Comparison of ENCODE assay signal across 10 cellular contexts in the genomic region with DNA sequence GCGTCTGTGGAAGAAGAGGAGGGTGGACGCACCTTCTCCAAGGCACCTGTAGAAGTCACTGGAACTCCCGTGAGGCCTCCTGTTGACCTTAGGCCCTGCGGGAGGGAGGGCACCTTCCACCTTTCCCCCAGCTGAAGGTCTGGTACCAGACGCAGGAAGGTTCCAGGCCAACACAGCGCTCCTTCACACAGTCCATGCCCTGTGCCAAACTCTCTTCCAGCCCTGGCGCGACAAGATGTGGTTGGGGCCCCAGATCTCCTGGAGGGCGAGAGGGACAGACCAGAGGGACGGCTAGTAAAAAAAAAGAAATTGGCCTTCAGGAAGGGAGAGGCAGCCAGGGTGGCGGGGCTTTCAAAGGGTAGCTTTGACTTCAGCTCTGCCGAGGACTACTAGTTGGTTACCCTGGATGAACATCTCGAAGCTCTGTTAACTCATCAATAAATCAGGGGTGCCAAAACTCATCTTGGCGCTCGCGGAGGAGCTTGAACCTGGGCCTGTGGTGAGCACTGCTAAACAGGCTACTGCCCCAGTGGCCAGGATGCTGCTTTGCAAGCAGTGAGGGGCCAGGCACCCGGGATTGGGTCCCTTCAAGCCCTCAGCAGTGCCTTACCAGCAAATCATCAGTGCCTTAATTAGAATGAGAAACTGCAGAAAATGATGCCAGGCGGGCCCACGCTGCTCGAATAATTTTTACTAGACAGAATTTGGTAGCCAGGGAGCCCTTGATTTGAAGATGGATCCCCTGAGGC. TPM values are rescaled to one million over a fixed set of nuclear protein-coding genes. Genes with fewer than 3 reads are reported as not detected.
DNase-seq lines count a peak whose midpoint lies in the region; ATAC-seq and TF ChIP-seq lines count a peak whose summit lies in the region.
"Had no signal": no experiment of that assay in that cellular context is flagged by ENCODE, and none has a peak within 500 bp of the region (broad histone marks: within the 10 kb centered on the region; RNA-seq: fewer than 3 reads in every experiment).

No MANE protein-coding gene starts in this region.

- H3K27me3 ChIP-seq in iPS-18a (ENCODE audit: control insufficient read depth, insufficient read depth, low read length) = peaks cover 38% of the 10 kb centered on the region
- peaks cover 37% of the 10 kb centered on the region for H3K27me3 ChIP-seq in HAP-1 (ENCODE audit: low read depth)
- H3K27me3 ChIP-seq in upper lobe of right lung = peaks cover 53% of the 10 kb centered on the region

- TF ChIP-seq CTCF in upper lobe of right lung (IDR thresholded peaks at IDR 0.05) = no peak

- peaks cover 30% of the 10 kb centered on the region for H3K27me3 Mint-ChIP-seq in activated CD4-positive, alpha-beta memory T cell treated with anti-CD3 and anti-CD28 coated beads for 36 hours
- peaks cover 39% of the 10 kb centered on the region for H3K27me3 Mint-ChIP-seq in activated CD4-positive, alpha-beta memory T cell treated with anti-CD3 and anti-CD28 coated beads, Interleukin-2, amount 10 ng/mL, durations not matched to agents 7 days and 5 days
- peaks cover 38% of the 10 kb centered on the region for H3K27me3 Mint-ChIP-seq in activated naive CD8-positive, alpha-beta T cell treated with anti-CD3 and anti-CD28 coated beads, Interleukin-2, amount 10 ng/mL, durations not matched to agents 7 days and 5 days
- H3K27me3 Mint-ChIP-seq in stimulated activated memory B cell treated with anti-CD40 and anti-IgM and Interleukin-4, amounts not matched to agents 10 μg/mL and 1 μg/mL and 100 μg/mL, for 72 hours = peaks cover 60% of the 10 kb centered on the region

- no peak for DNase-seq in activated CD4-positive, alpha-beta memory T cell treated with anti-CD3 and anti-CD28 coated beads for 36 hours
- no peak for DNase-seq in activated CD4-positive, alpha-beta memory T cell treated with anti-CD3 and anti-CD28 coated beads, Interleukin-2, amount 10 ng/mL, durations not matched to agents 7 days and 5 days
- no peak for DNase-seq in activated naive CD8-positive, alpha-beta T cell treated with anti-CD3 and anti-CD28 coated beads, Interleukin-2, amount 10 ng/mL, durations not matched to agents 7 days and 5 days
- DNase-seq in HAP-1 (ENCODE audit: low spot score in 2 of 2) (no peak), upper lobe of right lung (no peak)

- POLR2A ChIA-PET in activated CD4-positive, alpha-beta memory T cell treated with anti-CD3 and anti-CD28 coated beads for 36 hours (lab: Charles Lee) = interaction anchor here (1.0 to 1.4 kb wide), 2 partner anchors 34 to 43 kb away, joined by 3 read pairs; no protein-coding TSS in a partner anchor
- POLR2A ChIA-PET in activated CD4-positive, alpha-beta memory T cell treated with anti-CD3 and anti-CD28 coated beads, Interleukin-2, amount 10 ng/mL, durations not matched to agents 7 days and 5 days (lab: Charles Lee) = interaction anchor here (1.3 kb wide), 1 partner anchor 51 kb away, joined by 4 read pairs; a partner anchor contains a TSS
- POLR2A ChIA-PET in activated naive CD8-positive, alpha-beta T cell treated with anti-CD3 and anti-CD28 coated beads, Interleukin-2, amount 10 ng/mL, durations not matched to agents 7 days and 5 days (lab: Charles Lee) = interaction anchor here (0.6 kb wide), 1 partner anchor 31 kb away, joined by 3 read pairs; no protein-coding TSS in a partner anchor

- H3K4me3 ChIP-seq in iPS-18a (ENCODE audit: low read length) = peak overlapping the region; percentile 74
- no peak overlapping the region for H3K4me3 ChIP-seq in HAP-1
- no peak overlapping the region for H3K4me3 ChIP-seq in upper lobe of right lung
- H3K4me3 ChIP-seq: BLaER1 treated with 17β-estradiol and CSF1 and Interleukin-3, amounts not matched to agents 10 nM and 100 nM had no signal

- no peak for ATAC-seq in activated naive CD8-positive, alpha-beta T cell treated with anti-CD3 and anti-CD28 coated beads, Interleukin-2, amount 10 ng/mL, durations not matched to agents 7 days and 5 days (ENCODE audit: low read depth)
- ATAC-seq in stimulated activated memory B cell treated with anti-CD40 and anti-IgM and Interleukin-4, amounts not matched to agents 10 μg/mL and 1 μg/mL and 100 μg/mL, for 72 hours = no peak
- no peak for ATAC-seq in upper lobe of right lung
- ATAC-seq in GM18519 (IDR thresholded peaks at IDR 0.05; ENCODE audit: low FRiP score, unreplicated experiment) = no peak

- intact Hi-C loops in activated CD4-positive, alpha-beta memory T cell treated with anti-CD3 and anti-CD28 coated beads for 36 hours (cut with micrococcal nuclease) = no loop called here
- intact Hi-C loops in upper lobe of right lung (cut with DNase I) = no loop called here

- CTCF ChIA-PET in activated CD4-positive, alpha-beta memory T cell treated with anti-CD3 and anti-CD28 coated beads for 36 hours (lab: Charles Lee) = interaction anchor here (0.7 to 4.1 kb wide), 5 partner anchors 13 to 40 kb away, joined by 3 to 29 read pairs (median 4); a partner anchor contains a TSS
- CTCF ChIA-PET in activated CD4-positive, alpha-beta memory T cell treated with anti-CD3 and anti-CD28 coated beads, Interleukin-2, amount 10 ng/mL, durations not matched to agents 7 days and 5 days (lab: Charles Lee) = interaction anchor here (0.9 to 2.4 kb wide), 4 partner anchors 8 to 30 kb away, joined by 3 to 14 read pairs (median 4); a partner anchor contains a TSS

- no peak overlapping the region for H3K27ac ChIP-seq in iPS-18a (ENCODE audit: low read length)
- H3K27ac ChIP-seq in upper lobe of right lung = no peak overlapping the region
- H3K27ac ChIP-seq: BLaER1 treated with 17β-estradiol and CSF1 and Interleukin-3, amounts not matched to agents 10 nM and 100 nM; gastroesophageal sphincter had no signal

- peaks cover 24% of the 10 kb centered on the region for H3K36me3 Mint-ChIP-seq in activated CD4-positive, alpha-beta memory T cell treated with anti-CD3 and anti-CD28 coated beads for 36 hours
- H3K36me3 Mint-ChIP-seq in activated CD4-positive, alpha-beta memory T cell treated with anti-CD3 and anti-CD28 coated beads, Interleukin-2, amount 10 ng/mL, durations not matched to agents 7 days and 5 days (ENCODE audit: low read depth) = peaks cover 25% of the 10 kb centered on the region
- H3K36me3 Mint-ChIP-seq in activated naive CD8-positive, alpha-beta T cell treated with anti-CD3 and anti-CD28 coated beads, Interleukin-2, amount 10 ng/mL, durations not matched to agents 7 days and 5 days = peaks cover 10% of the 10 kb centered on the region
- peaks cover 41% of the 10 kb centered on the region for H3K36me3 Mint-ChIP-seq in stimulated activated memory B cell treated with anti-CD40 and anti-IgM and Interleukin-4, amounts not matched to agents 10 μg/mL and 1 μg/mL and 100 μg/mL, for 72 hours

- in situ Hi-C loops in HAP-1 (cut with MboI; ENCODE audit: low sequenced_read_pairs) = no loop called here

- no peak overlapping the region for H3K27ac Mint-ChIP-seq in activated CD4-positive, alpha-beta memory T cell treated with anti-CD3 and anti-CD28 coated beads for 36 hours
- H3K27ac Mint-ChIP-seq in activated CD4-positive, alpha-beta memory T cell treated with anti-CD3 and anti-CD28 coated beads, Interleukin-2, amount 10 ng/mL, durations not matched to agents 7 days and 5 days = no peak overlapping the region
- no peak overlapping the region for H3K27ac Mint-ChIP-seq in activated naive CD8-positive, alpha-beta T cell treated with anti-CD3 and anti-CD28 coated beads, Interleukin-2, amount 10 ng/mL, durations not matched to agents 7 days and 5 days
- H3K27ac Mint-ChIP-seq in stimulated activated memory B cell treated with anti-CD40 and anti-IgM and Interleukin-4, amounts not matched to agents 10 μg/mL and 1 μg/mL and 100 μg/mL, for 72 hours = no peak overlapping the region

- H3K9ac ChIP-seq in iPS-18a (ENCODE audit: low read length) = peak overlapping the region; percentile 59
- H3K9ac ChIP-seq: BLaER1 treated with 17β-estradiol and CSF1 and Interleukin-3, amounts not matched to agents 10 nM and 100 nM had no signal

- H3K36me3 ChIP-seq in iPS-18a (ENCODE audit: control insufficient read depth, low read depth, low read length) = peaks cover 31% of the 10 kb centered on the region
- H3K36me3 ChIP-seq in HAP-1 (replicated peaks) = peaks cover 26% of the 10 kb centered on the region
- peaks cover 15% of the 10 kb centered on the region for H3K36me3 ChIP-seq in upper lobe of right lung

- peak overlapping the region; percentile 46 for H3K4me3 Mint-ChIP-seq in activated CD4-positive, alpha-beta memory T cell treated with anti-CD3 and anti-CD28 coated beads for 36 hours
- H3K4me3 Mint-ChIP-seq in activated CD4-positive, alpha-beta memory T cell treated with anti-CD3 and anti-CD28 coated beads, Interleukin-2, amount 10 ng/mL, durations not matched to agents 7 days and 5 days = no peak overlapping the region
- peak overlapping the region; percentile 57 for H3K4me3 Mint-ChIP-seq in activated naive CD8-positive, alpha-beta T cell treated with anti-CD3 and anti-CD28 coated beads, Interleukin-2, amount 10 ng/mL, durations not matched to agents 7 days and 5 days
- H3K4me3 Mint-ChIP-seq in stimulated activated memory B cell treated with anti-CD40 and anti-IgM and Interleukin-4, amounts not matched to agents 10 μg/mL and 1 μg/mL and 100 μg/mL, for 72 hours = peak overlapping the region; percentile 55

- peaks cover 6% of the 10 kb centered on the region for H3K4me1 ChIP-seq in iPS-18a (ENCODE audit: control insufficient read depth, low read depth, low read length)
- H3K4me1 ChIP-seq in HAP-1 = no peaks in the 10 kb centered on the region
- peaks cover 10% of the 10 kb centered on the region for H3K4me1 ChIP-seq in upper lobe of right lung

- no peaks in the 10 kb centered on the region for H3K9me3 Mint-ChIP-seq in activated CD4-positive, alpha-beta memory T cell treated with anti-CD3 and anti-CD28 coated beads for 36 hours
- no peaks in the 10 kb centered on the region for H3K9me3 Mint-ChIP-seq in activated CD4-positive, alpha-beta memory T cell treated with anti-CD3 and anti-CD28 coated beads, Interleukin-2, amount 10 ng/mL, durations not matched to agents 7 days and 5 days
- no peaks in the 10 kb centered on the region for H3K9me3 Mint-ChIP-seq in activated naive CD8-positive, alpha-beta T cell treated with anti-CD3 and anti-CD28 coated beads, Interleukin-2, amount 10 ng/mL, durations not matched to agents 7 days and 5 days
- H3K9me3 Mint-ChIP-seq in stimulated activated memory B cell treated with anti-CD40 and anti-IgM and Interleukin-4, amounts not matched to agents 10 μg/mL and 1 μg/mL and 100 μg/mL, for 72 hours = no peaks in the 10 kb centered on the region

- peaks cover 6% of the 10 kb centered on the region for H3K4me1 Mint-ChIP-seq in activated CD4-positive, alpha-beta memory T cell treated with anti-CD3 and anti-CD28 coated beads for 36 hours (ENCODE audit: low read depth)
- peaks cover 6% of the 10 kb centered on the region for H3K4me1 Mint-ChIP-seq in activated CD4-positive, alpha-beta memory T cell treated with anti-CD3 and anti-CD28 coated beads, Interleukin-2, amount 10 ng/mL, durations not matched to agents 7 days and 5 days
- H3K4me1 Mint-ChIP-seq in activated naive CD8-positive, alpha-beta T cell treated with anti-CD3 and anti-CD28 coated beads, Interleukin-2, amount 10 ng/mL, durations not matched to agents 7 days and 5 days = peaks cover 3% of the 10 kb centered on the region
- H3K4me1 Mint-ChIP-seq in stimulated activated memory B cell treated with anti-CD40 and anti-IgM and Interleukin-4, amounts not matched to agents 10 μg/mL and 1 μg/mL and 100 μg/mL, for 72 hours = peaks cover 18% of the 10 kb centered on the region

- H3K9me3 ChIP-seq in iPS-18a (ENCODE audit: control insufficient read depth, low read depth, low read length) (no peaks in the 10 kb centered on the region), HAP-1 (no peaks in the 10 kb centered on the region), upper lobe of right lung (no peaks in the 10 kb centered on the region)
- H3K9me3 ChIP-seq: BLaER1 treated with 17β-estradiol and CSF1 and Interleukin-3, amounts not matched to agents 10 nM and 100 nM; gastroesophageal sphincter had no signal

RNA-seq across cellular contexts. Expression of a gene that starts 14.9 kb away (rescaled TPM):
- total RNA-seq in activated CD4-positive, alpha-beta memory T cell treated with anti-CD3 and anti-CD28 coated beads for 36 hours = 10 to 100 TPM; 16.3 to 16.5 TPM
- 10 to 100 TPM; 14.8 to 15.0 TPM for total RNA-seq in activated CD4-positive, alpha-beta memory T cell treated with anti-CD3 and anti-CD28 coated beads, Interleukin-2, amount 10 ng/mL, durations not matched to agents 7 days and 5 days
- 10 to 100 TPM; 23.0 to 23.2 TPM for total RNA-seq in activated naive CD8-positive, alpha-beta T cell treated with anti-CD3 and anti-CD28 coated beads, Interleukin-2, amount 10 ng/mL, durations not matched to agents 7 days and 5 days
- 11.8 TPM for total RNA-seq in upper lobe of right lung

RNA-seq across cellular contexts. Expression of a gene that starts 28.0 kb away (rescaled TPM):
- total RNA-seq in activated CD4-positive, alpha-beta memory T cell treated with anti-CD3 and anti-CD28 coated beads for 36 hours = under 1 TPM; 0.07 to 0.12 TPM
- not detected for total RNA-seq in activated CD4-positive, alpha-beta memory T cell treated with anti-CD3 and anti-CD28 coated beads, Interleukin-2, amount 10 ng/mL, durations not matched to agents 7 days and 5 days
- not detected for total RNA-seq in activated naive CD8-positive, alpha-beta T cell treated with anti-CD3 and anti-CD28 coated beads, Interleukin-2, amount 10 ng/mL, durations not matched to agents 7 days and 5 days
- total RNA-seq in upper lobe of right lung = not detected

RNA-seq across cellular contexts. Expression of a gene that starts 32.9 kb away (rescaled TPM):
- total RNA-seq in activated CD4-positive, alpha-beta memory T cell treated with anti-CD3 and anti-CD28 coated beads for 36 hours = 10 to 100 TPM; 24.7 to 25.1 TPM
- 10 to 100 TPM; 20.8 to 21.7 TPM for total RNA-seq in activated CD4-positive, alpha-beta memory T cell treated with anti-CD3 and anti-CD28 coated beads, Interleukin-2, amount 10 ng/mL, durations not matched to agents 7 days and 5 days
- 10 to 100 TPM; 14.0 to 14.3 TPM for total RNA-seq in activated naive CD8-positive, alpha-beta T cell treated with anti-CD3 and anti-CD28 coated beads, Interleukin-2, amount 10 ng/mL, durations not matched to agents 7 days and 5 days
- 7.1 TPM for total RNA-seq in upper lobe of right lung

RNA-seq across cellular contexts. Expression of a gene that starts 40.9 kb away (rescaled TPM):
- 10 to 100 TPM; 16.5 to 16.8 TPM for total RNA-seq in activated CD4-positive, alpha-beta memory T cell treated with anti-CD3 and anti-CD28 coated beads for 36 hours
- total RNA-seq in activated CD4-positive, alpha-beta memory T cell treated with anti-CD3 and anti-CD28 coated beads, Interleukin-2, amount 10 ng/mL, durations not matched to agents 7 days and 5 days = 10 to 100 TPM; 35.8 to 37.2 TPM
- 10 to 100 TPM; 28.4 TPM for total RNA-seq in activated naive CD8-positive, alpha-beta T cell treated with anti-CD3 and anti-CD28 coated beads, Interleukin-2, amount 10 ng/mL, durations not matched to agents 7 days and 5 days
- total RNA-seq in upper lobe of right lung = 32.3 TPM

RNA-seq across cellular contexts. Expression of a gene that starts 44.2 kb away (rescaled TPM):
- total RNA-seq in activated CD4-positive, alpha-beta memory T cell treated with anti-CD3 and anti-CD28 coated beads for 36 hours = not detected
- total RNA-seq in activated CD4-positive, alpha-beta memory T cell treated with anti-CD3 and anti-CD28 coated beads, Interleukin-2, amount 10 ng/mL, durations not matched to agents 7 days and 5 days = not detected
- total RNA-seq in activated naive CD8-positive, alpha-beta T cell treated with anti-CD3 and anti-CD28 coated beads, Interleukin-2, amount 10 ng/mL, durations not matched to agents 7 days and 5 days = not detected
- total RNA-seq in upper lobe of right lung = not detected
- total RNA-seq: gastroesophageal sphincter had no signal
